In genomic region chr12:25263594-25263993, GRCh38 we compare ENCODE assay signal across 1 cellular context.
TF ChIP-seq lines count a peak whose summit lies in the region.

No MANE protein-coding gene starts in this region.

TF ChIP-seq in GM12878, 131 proteins besides CTCF, POLR2A, EP300 and RAD21 (continued from another document):
- TF ChIP-seq CBX3 (IDR thresholded peaks at IDR 0.05; ENCODE audit: borderline replicate concordance, low read depth), result no peak
